ENCODE assay signal across 37 cellular contexts in the genomic region with DNA sequence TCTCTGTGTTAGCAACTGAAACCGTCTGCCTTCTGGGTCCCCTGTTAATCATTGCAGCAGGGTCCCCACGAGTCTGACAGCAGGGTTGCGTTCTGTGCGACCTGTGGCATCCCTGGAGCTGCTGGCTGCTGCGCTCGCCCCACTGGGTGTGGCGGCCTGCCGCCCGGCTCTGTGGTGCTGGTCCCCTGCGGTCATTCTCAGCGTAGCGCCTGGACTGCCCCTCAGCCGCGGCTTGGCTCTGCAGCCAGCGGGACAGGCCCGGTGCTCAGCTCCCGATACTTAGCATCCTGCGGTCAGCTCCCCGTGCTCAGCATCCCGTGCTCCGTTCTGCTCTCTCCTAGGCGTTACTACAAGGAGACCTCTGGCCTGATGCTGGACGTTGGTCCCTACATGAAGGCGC. TPM values are rescaled to one million over a fixed set of nuclear protein-coding genes. Genes with fewer than 3 reads are reported as not detected.
"Had no signal": no experiment of that assay in that cellular context is flagged by ENCODE, and none has a peak within 500 bp of the region (broad histone marks: within the 10 kb centered on the region; RNA-seq: fewer than 3 reads in every experiment).

No MANE protein-coding gene starts in this region.

- FAIRE-seq: endometrium, endothelial cell of umbilical vein had no signal

- H3K27ac ChIP-seq: ascending aorta, breast epithelium, cardiac muscle cell, colonic mucosa, epithelial cell of prostate, gastroesophageal sphincter, WERI-Rb-1 had no signal

- H3K36me3 ChIP-seq: ascending aorta, breast epithelium, cardiac muscle cell, colonic mucosa, WERI-Rb-1 had no signal

- ATAC-seq: activated CD4-positive, alpha-beta T cell treated with anti-CD3 and anti-CD28 coated beads for 36 hours; activated CD8-positive, alpha-beta memory T cell treated with anti-CD3 and anti-CD28 coated beads, Interleukin-2, amount 10 ng/mL, durations not matched to agents 7 days and 5 days; activated CD8-positive, alpha-beta T cell treated with anti-CD3 and anti-CD28 coated beads, Interleukin-2, amount 10 ng/mL, durations not matched to agents 7 days and 5 days; activated naive CD4-positive, alpha-beta T cell treated with anti-CD3 and anti-CD28 coated beads, Interleukin-2, amount 50 U/mL, for 72 hours; activated T-cell treated with anti-CD3 and anti-CD28 coated beads, Interleukin-2, amount 50 U/mL, for 72 hours; gastroesophageal sphincter; T-helper 17 cell had no signal

- H3K4me3 ChIP-seq: ascending aorta, breast epithelium, cardiac muscle cell, colonic mucosa, esophagus squamous epithelium, gastroesophageal sphincter had no signal

- DNase-seq: activated CD4-positive, alpha-beta memory T cell treated with anti-CD3 and anti-CD28 coated beads for 36 hours; activated CD4-positive, alpha-beta T cell treated with anti-CD3 and anti-CD28 coated beads for 36 hours; activated CD4-positive, alpha-beta T cell treated with anti-CD3 and anti-CD28 coated beads, Interleukin-2, amount 10 ng/mL, durations not matched to agents 24 days and 14 days; activated CD4-positive, CD25-positive, alpha-beta regulatory T cell; activated CD4-positive, CD25-positive, alpha-beta regulatory T cell treated with anti-CD3 and anti-CD28 coated beads, Interleukin-2, amount 50 U/mL, for 72 hours; activated CD8-positive, alpha-beta memory T cell treated with anti-CD3 and anti-CD28 coated beads, Interleukin-2, amount 10 ng/mL, durations not matched to agents 7 days and 5 days; activated CD8-positive, alpha-beta memory T cell treated with anti-CD3 and anti-CD28 coated beads, Interleukin-2, amount 50 U/mL, for 4 hours; activated CD8-positive, alpha-beta T cell treated with anti-CD3 and anti-CD28 coated beads, Interleukin-2, amount 10 ng/mL, durations not matched to agents 7 days and 5 days; activated gamma-delta T cell; activated naive CD4-positive, alpha-beta T cell; activated naive CD4-positive, alpha-beta T cell treated with anti-CD3 and anti-CD28 coated beads, Interleukin-2, amount 10 ng/mL, durations not matched to agents 7 days and 5 days; activated naive CD8-positive, alpha-beta T cell treated with anti-CD3 and anti-CD28 coated beads, Interleukin-2, amount 10 ng/mL, durations not matched to agents 7 days and 5 days; activated T-cell treated with anti-CD3 and anti-CD28 coated beads, Interleukin-2, amount 50 U/mL, for 1 hour; activated T-cell treated with anti-CD3 and anti-CD28 coated beads, Interleukin-2, amount 50 U/mL, for 72 hours; central memory CD4-positive, alpha-beta T cell; cerebellar nuclear complex; colonic mucosa; effector CD8-positive, alpha-beta T cell; esophagus squamous epithelium; foreskin melanocyte; T-helper 1 cell; T-helper 17 cell; T1000; WERI-Rb-1 had no signal

- H3K27me3 ChIP-seq: ascending aorta, breast epithelium, cardiac muscle cell, colonic mucosa, esophagus squamous epithelium, gastroesophageal sphincter had no signal

- H3K4me1 ChIP-seq: ascending aorta, breast epithelium, colonic mucosa, gastroesophageal sphincter had no signal

- H3K9me3 ChIP-seq: ascending aorta, breast epithelium, colonic mucosa, esophagus squamous epithelium had no signal

RNA-seq across cellular contexts. Expression of a gene that starts 46.8 kb away (rescaled TPM):
- total RNA-seq: activated CD4-positive, alpha-beta memory T cell treated with anti-CD3 and anti-CD28 coated beads for 36 hours; activated CD4-positive, alpha-beta T cell treated with anti-CD3 and anti-CD28 coated beads for 36 hours; activated CD4-positive, alpha-beta T cell treated with anti-CD3 and anti-CD28 coated beads, Interleukin-2, amount 10 ng/mL, durations not matched to agents 24 days and 14 days; activated CD8-positive, alpha-beta memory T cell treated with anti-CD3 and anti-CD28 coated beads for 36 hours; activated CD8-positive, alpha-beta memory T cell treated with anti-CD3 and anti-CD28 coated beads, Interleukin-2, amount 10 ng/mL, durations not matched to agents 7 days and 5 days; activated CD8-positive, alpha-beta T cell treated with anti-CD3 and anti-CD28 coated beads, Interleukin-2, amount 10 ng/mL, durations not matched to agents 7 days and 5 days; activated naive CD4-positive, alpha-beta T cell treated with anti-CD3 and anti-CD28 coated beads, Interleukin-2, amount 50 U/mL, for 72 hours; activated naive CD8-positive, alpha-beta T cell treated with anti-CD3 and anti-CD28 coated beads, Interleukin-2, amount 10 ng/mL, durations not matched to agents 7 days and 5 days; activated T-cell treated with anti-CD3 and anti-CD28 coated beads, Interleukin-2, amount 50 U/mL, for 72 hours; ascending aorta; dermis microvascular lymphatic vessel endothelial cell; endothelial cell of umbilical vein; fibroblast of lung; fibroblast of villous mesenchyme; glomerular endothelial cell; T-helper 17 cell had no signal
- polyA plus RNA-seq: cardiac muscle cell, endothelial cell of umbilical vein, fibroblast of lung had no signal
